ENCODE assay signal across 4 cellular contexts in genomic region chr13:22047785-22048104, GRCh38.
"Had no signal": no experiment of that assay in that cellular context is flagged by ENCODE, and none has a peak within 500 bp of the region (broad histone marks: within the 10 kb centered on the region; RNA-seq: fewer than 3 reads in every experiment).

No MANE protein-coding gene starts in this region.

- ATAC-seq: GM23338 had no signal

- H3K4me3 Mint-ChIP-seq: GM23338, H9, HFFc6 had no signal

- DNase-seq: H9, HCEC 1CT, HFFc6 had no signal

- H3K4me2 ChIP-seq: GM23338 had no signal

- H3K4me3 ChIP-seq: GM23338 had no signal

- H3K27ac Mint-ChIP-seq: GM23338, H9, HFFc6 had no signal

- H2AFZ ChIP-seq: GM23338 had no signal
